ENCODE assay signal across 31 cellular contexts in the genomic region with DNA sequence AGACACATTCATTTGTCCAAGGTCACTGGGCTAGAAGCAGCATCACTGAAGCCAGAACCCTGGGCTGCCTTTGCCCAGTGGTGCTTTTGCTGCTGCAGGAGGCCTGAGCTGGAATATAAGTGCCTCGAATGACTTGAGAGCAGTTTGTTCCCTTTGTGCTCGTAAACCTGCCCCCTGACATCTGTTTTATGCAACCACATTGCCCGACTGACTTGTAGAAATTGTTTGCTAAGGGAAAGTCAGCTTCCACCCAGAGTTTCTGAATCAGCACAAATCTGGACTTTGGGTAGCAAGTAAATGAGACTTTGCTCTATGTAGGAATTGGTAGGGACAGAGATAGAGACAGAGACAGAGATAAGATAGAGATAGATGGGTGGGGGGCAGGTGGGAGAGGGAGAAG. TPM values are rescaled to one million over a fixed set of nuclear protein-coding genes. Genes with fewer than 3 reads are reported as not detected.
DNase-seq lines count a peak whose midpoint lies in the region; ATAC-seq and TF ChIP-seq lines count a peak whose summit lies in the region.
"Had no signal": no experiment of that assay in that cellular context is flagged by ENCODE, and none has a peak within 500 bp of the region (broad histone marks: within the 10 kb centered on the region; RNA-seq: fewer than 3 reads in every experiment).

No MANE protein-coding gene starts in this region.

- no peak overlapping the region for H3K9ac ChIP-seq in rectal smooth muscle tissue (ENCODE audit: low read length)

- H3K4me3 ChIP-seq in heart left ventricle = no peak overlapping the region
- no peak overlapping the region for H3K4me3 ChIP-seq in rectal smooth muscle tissue (ENCODE audit: low read length)
- H3K4me3 ChIP-seq: esophagus squamous epithelium, gastrocnemius medialis, left lung, suprapubic skin, uterus had no signal

- H3K27ac Mint-ChIP-seq in osteocyte (ENCODE audit: unreplicated experiment) = no peak overlapping the region
- no peak overlapping the region for H3K27ac Mint-ChIP-seq in activated naive CD8-positive, alpha-beta T cell treated with anti-CD3 and anti-CD28 coated beads, Interleukin-2, amount 50 U/mL, for 24 hours
- H3K27ac Mint-ChIP-seq: activated CD4-positive, alpha-beta T cell treated with anti-CD3 and anti-CD28 coated beads, Interleukin-2, amount 10 ng/mL, durations not matched to agents 24 days and 14 days; CD4-positive, CD25-positive, alpha-beta regulatory T cell; dendritic cell treated with granulocyte-macrophage colony-stimulating factor and Interleukin-4, amounts not matched to agents 40 ng/mL and 50 ng/mL, for 4 days; naive thymus-derived CD4-positive, alpha-beta T cell; stimulated activated naive B cell treated with anti-CD40 and anti-IgM and Interleukin-4, amounts not matched to agents 10 μg/mL and 1 μg/mL and 100 μg/mL, for 72 hours had no signal

- H3K27me3 ChIP-seq in heart left ventricle (no peaks in the 10 kb centered on the region), layer of hippocampus (ENCODE audit: control insufficient read depth, insufficient read depth, low read length) (no peaks in the 10 kb centered on the region), rectal smooth muscle tissue (ENCODE audit: control insufficient read depth, insufficient read depth, low read length) (no peaks in the 10 kb centered on the region)
- H3K27me3 ChIP-seq: esophagus squamous epithelium, gastrocnemius medialis, left lung, suprapubic skin, uterus had no signal

- no peaks in the 10 kb centered on the region for H3K9me3 ChIP-seq in heart left ventricle
- H3K9me3 ChIP-seq: esophagus squamous epithelium, gastrocnemius medialis, left lung, suprapubic skin, uterus had no signal

- 45 to 65% (median 59%) methylated on average over 3 of the region's 3 CpGs for WGBS in heart left ventricle, 4 donors

- no peaks in the 10 kb centered on the region for H3K4me1 Mint-ChIP-seq in osteocyte (ENCODE audit: unreplicated experiment)
- no peaks in the 10 kb centered on the region for H3K4me1 Mint-ChIP-seq in activated naive CD8-positive, alpha-beta T cell treated with anti-CD3 and anti-CD28 coated beads, Interleukin-2, amount 50 U/mL, for 24 hours
- H3K4me1 Mint-ChIP-seq: activated CD4-positive, alpha-beta T cell treated with anti-CD3 and anti-CD28 coated beads, Interleukin-2, amount 10 ng/mL, durations not matched to agents 24 days and 14 days; naive thymus-derived CD4-positive, alpha-beta T cell had no signal

- no peak overlapping the region for H3K4me3 Mint-ChIP-seq in osteocyte (ENCODE audit: unreplicated experiment)
- H3K4me3 Mint-ChIP-seq in activated naive CD8-positive, alpha-beta T cell treated with anti-CD3 and anti-CD28 coated beads, Interleukin-2, amount 50 U/mL, for 24 hours = no peak overlapping the region
- H3K4me3 Mint-ChIP-seq: activated CD4-positive, alpha-beta T cell treated with anti-CD3 and anti-CD28 coated beads, Interleukin-2, amount 10 ng/mL, durations not matched to agents 24 days and 14 days; dendritic cell treated with granulocyte-macrophage colony-stimulating factor and Interleukin-4, amounts not matched to agents 40 ng/mL and 50 ng/mL, for 4 days; naive thymus-derived CD4-positive, alpha-beta T cell; stimulated activated naive B cell treated with anti-CD40 and anti-IgM and Interleukin-4, amounts not matched to agents 10 μg/mL and 1 μg/mL and 100 μg/mL, for 72 hours had no signal

- TF ChIP-seq CTCF in heart left ventricle (IDR thresholded peaks at IDR 0.05) (no peak), osteocyte (IDR thresholded peaks at IDR 0.05) (no peak)

- H3K36me3 Mint-ChIP-seq in osteocyte (ENCODE audit: unreplicated experiment) = no peaks in the 10 kb centered on the region
- H3K36me3 Mint-ChIP-seq in activated naive CD8-positive, alpha-beta T cell treated with anti-CD3 and anti-CD28 coated beads, Interleukin-2, amount 50 U/mL, for 24 hours (ENCODE audit: low read depth) = no peaks in the 10 kb centered on the region
- H3K36me3 Mint-ChIP-seq: CD4-positive, CD25-positive, alpha-beta regulatory T cell; naive thymus-derived CD4-positive, alpha-beta T cell; stimulated activated naive B cell treated with anti-CD40 and anti-IgM and Interleukin-4, amounts not matched to agents 10 μg/mL and 1 μg/mL and 100 μg/mL, for 72 hours had no signal

- DNase-seq in Right ventricle myocardium superior (no peak), heart left ventricle (no peak), putamen (ENCODE audit: low spot score) (no peak), osteocyte (ENCODE audit: extremely low spot score, unreplicated experiment) (no peak)
- no peak for DNase-seq in activated naive CD8-positive, alpha-beta T cell treated with anti-CD3 and anti-CD28 coated beads, Interleukin-2, amount 50 U/mL, for 24 hours
- DNase-seq: activated CD4-positive, alpha-beta T cell treated with anti-CD3 and anti-CD28 coated beads, Interleukin-2, amount 10 ng/mL, durations not matched to agents 24 days and 14 days; activated gamma-delta T cell; activated T-cell treated with anti-CD3 and anti-CD28 coated beads, Interleukin-2, amount 50 U/mL, for 1 hour; CD4-positive, CD25-positive, alpha-beta regulatory T cell; central memory CD4-positive, alpha-beta T cell; esophagus squamous epithelium; gastrocnemius medialis; H7; hippocampal formation; left lung; naive thymus-derived CD4-positive, alpha-beta T cell; NCI-H1417 treated with DMSO at 0.1 percent for 48 hours; NCI-H2107; nucleus accumbens; retina; SIG-M5; stimulated activated CD4-positive, alpha-beta T cell treated with anti-CD3 and anti-CD28 coated beads, Interleukin-12 subunit alpha, Interleukin-12 subunit beta, amount 100 ng/mL, for 4 hours; stimulated activated CD4-positive, alpha-beta T cell treated with anti-CD3 and anti-CD28 coated beads, Interleukin-4, amount 100 ng/mL, for 4 hours; stimulated activated naive B cell treated with anti-CD40 and anti-IgM and Interleukin-4, amounts not matched to agents 10 μg/mL and 1 μg/mL and 100 μg/mL, for 72 hours; uterus had no signal

- H3K27me3 Mint-ChIP-seq in osteocyte (ENCODE audit: unreplicated experiment) = peaks cover 25% of the 10 kb centered on the region
- peaks cover 6% of the 10 kb centered on the region for H3K27me3 Mint-ChIP-seq in activated naive CD8-positive, alpha-beta T cell treated with anti-CD3 and anti-CD28 coated beads, Interleukin-2, amount 50 U/mL, for 24 hours

- intact Hi-C loops in Right ventricle myocardium superior (cut with DNase I) = no loop called here
- intact Hi-C loops in heart left ventricle (cut with DNase I) = loop anchor here in 1 of 10 donors (10.0 kb wide), 1 partner anchor 243 kb away; no protein-coding TSS in a partner anchor

- peak; percentile 28 for ATAC-seq in Right ventricle myocardium superior (ENCODE audit: poor library complexity)
- ATAC-seq in heart left ventricle = no peak
- ATAC-seq in GM18867 (IDR thresholded peaks at IDR 0.05; ENCODE audit: unreplicated experiment) = no peak
- ATAC-seq in activated naive CD8-positive, alpha-beta T cell treated with anti-CD3 and anti-CD28 coated beads, Interleukin-2, amount 50 U/mL, for 24 hours = no peak
- ATAC-seq: gastrocnemius medialis; left lung; naive thymus-derived CD4-positive, alpha-beta T cell; Panc1; stimulated activated naive B cell treated with anti-CD40 and anti-IgM and Interleukin-4, amounts not matched to agents 10 μg/mL and 1 μg/mL and 100 μg/mL, for 72 hours had no signal

- H3K36me3 ChIP-seq in heart left ventricle = no peaks in the 10 kb centered on the region
- H3K36me3 ChIP-seq in rectal smooth muscle tissue (ENCODE audit: control insufficient read depth, insufficient read depth, low read length) = no peaks in the 10 kb centered on the region
- H3K36me3 ChIP-seq: esophagus squamous epithelium, gastrocnemius medialis, left lung, suprapubic skin, uterus had no signal

- H3K4me1 ChIP-seq in heart left ventricle = no peaks in the 10 kb centered on the region
- H3K4me1 ChIP-seq in rectal smooth muscle tissue (ENCODE audit: control insufficient read depth, insufficient read depth, low read length) = peaks cover 8% of the 10 kb centered on the region
- H3K4me1 ChIP-seq: esophagus squamous epithelium, gastrocnemius medialis, left lung, suprapubic skin, uterus had no signal

- H3K9me3 Mint-ChIP-seq in osteocyte (ENCODE audit: unreplicated experiment) = no peaks in the 10 kb centered on the region
- no peaks in the 10 kb centered on the region for H3K9me3 Mint-ChIP-seq in activated naive CD8-positive, alpha-beta T cell treated with anti-CD3 and anti-CD28 coated beads, Interleukin-2, amount 50 U/mL, for 24 hours
- H3K9me3 Mint-ChIP-seq: activated CD4-positive, alpha-beta T cell treated with anti-CD3 and anti-CD28 coated beads, Interleukin-2, amount 10 ng/mL, durations not matched to agents 24 days and 14 days; dendritic cell treated with granulocyte-macrophage colony-stimulating factor and Interleukin-4, amounts not matched to agents 40 ng/mL and 50 ng/mL, for 4 days; stimulated activated naive B cell treated with anti-CD40 and anti-IgM and Interleukin-4, amounts not matched to agents 10 μg/mL and 1 μg/mL and 100 μg/mL, for 72 hours had no signal

- H3K27ac ChIP-seq in heart left ventricle (peak overlapping the region in 1 of 12 donors; percentile 79), layer of hippocampus (ENCODE audit: low read depth, low read length) (peak overlapping the region; percentile 16), rectal smooth muscle tissue (ENCODE audit: low read depth, low read length) (peak overlapping the region; percentile 80)
- H3K27ac ChIP-seq: esophagus squamous epithelium, gastrocnemius medialis, left lung, suprapubic skin, uterus had no signal

- TF ChIP-seq POLR2A in heart left ventricle (IDR thresholded peaks at IDR 0.05) = no peak

RNA-seq across cellular contexts. Expression of a gene that starts 23.1 kb away (rescaled TPM):
- total RNA-seq in Right ventricle myocardium superior (not detected), heart left ventricle (under 1 TPM in 3 of 9 donors, not detected in 6; 0.12 to 0.40 (median 0.25) TPM), osteocyte (0.18 and 0.48 TPM in 2 replicates)
- not detected for polyA plus RNA-seq in heart left ventricle
- total RNA-seq: activated CD4-positive, alpha-beta T cell treated with anti-CD3 and anti-CD28 coated beads, Interleukin-2, amount 10 ng/mL, durations not matched to agents 24 days and 14 days; CD4-positive, CD25-positive, alpha-beta regulatory T cell; gastrocnemius medialis had no signal
- polyA plus RNA-seq: CD4-positive, CD25-positive, alpha-beta regulatory T cell; naive thymus-derived CD4-positive, alpha-beta T cell had no signal
